Comparison of ENCODE assay signal across 8 cellular contexts in the genomic region with DNA sequence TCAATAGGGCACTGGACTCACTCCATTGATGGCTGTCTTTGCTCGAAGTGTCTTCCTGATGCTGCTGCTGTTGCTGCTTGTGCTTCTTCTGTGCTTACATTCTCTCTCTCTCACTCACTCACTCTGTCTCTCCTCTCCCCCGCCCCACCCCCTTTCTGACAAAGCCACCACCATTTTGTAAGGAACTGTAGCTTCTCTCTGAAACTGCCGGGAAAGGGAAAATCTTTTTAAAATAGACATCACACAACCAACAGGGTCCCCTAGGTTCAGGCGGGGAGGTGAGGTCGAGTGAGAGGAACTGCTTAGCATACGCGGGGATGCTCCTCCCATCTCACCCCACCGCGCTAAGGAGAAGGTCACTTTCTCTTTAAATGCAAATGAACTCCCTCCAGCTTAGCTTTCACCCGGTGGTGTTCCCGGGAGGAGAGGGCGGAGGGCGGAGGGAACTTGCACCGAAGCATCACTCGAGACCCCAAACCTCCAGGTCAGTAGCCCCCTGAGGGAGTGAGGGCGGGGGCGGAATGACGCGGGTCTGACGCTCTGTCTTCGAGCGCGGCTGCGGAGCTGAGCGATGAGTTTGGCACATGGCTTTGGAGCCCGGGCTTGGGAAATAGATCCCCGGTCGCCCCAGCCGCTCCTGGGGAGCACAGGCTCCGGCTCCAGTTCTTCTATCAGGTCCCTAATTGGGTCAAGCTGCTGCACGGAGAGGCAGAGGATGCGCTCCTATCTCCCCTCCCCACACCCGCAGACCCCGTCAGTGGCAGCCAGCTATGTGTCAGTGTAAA. TPM values are rescaled to one million over a fixed set of nuclear protein-coding genes. Genes with fewer than 3 reads are reported as not detected.
DNase-seq lines count a peak whose midpoint lies in the region; ATAC-seq and TF ChIP-seq lines count a peak whose summit lies in the region.

A gene (plus strand): TSS at position 370 of the 785 bp plus-strand sequence. CDS start 1,341 bp downstream, outside the sequence.

- H2AFZ ChIP-seq in SK-N-SH (ENCODE audit: low read depth), result peak within 1 kb of the TSS; percentile 63

- DNase-seq in LoVo (ENCODE audit: low spot score) (peak; percentile 61), SK-N-SH (peak; percentile 86), glutamatergic neuron (peak; percentile 86), occipital lobe (lab: John Stamatoyannopoulos, UW) (peak; percentile 62), upper lobe of left lung (peak; percentile 60 to 86)
- DNase-seq in activated naive CD8-positive, alpha-beta T cell treated with anti-CD3 and anti-CD28 coated beads, Interleukin-2, amount 50 U/mL, for 24 hours, result peak; percentile 72

- H3K79me2 ChIP-seq in SK-N-SH (ENCODE audit: insufficient read depth), result no peaks in the 10 kb centered on the region

- peak within 1 kb of the TSS; percentile 74 for H3K4me3 Mint-ChIP-seq in activated naive CD8-positive, alpha-beta T cell treated with anti-CD3 and anti-CD28 coated beads, Interleukin-2, amount 50 U/mL, for 24 hours
- peak within 1 kb of the TSS; percentile 79 for H3K4me3 Mint-ChIP-seq in glutamatergic neuron (ENCODE audit: unreplicated experiment)

- ATAC-seq in activated naive CD8-positive, alpha-beta T cell treated with anti-CD3 and anti-CD28 coated beads, Interleukin-2, amount 50 U/mL, for 24 hours, result peak; percentile 53
- ATAC-seq in upper lobe of left lung (ENCODE audit: low FRiP score in 2 of 2) (peak; percentile 22 to 73), HG03280 (IDR thresholded peaks at IDR 0.05; ENCODE audit: unreplicated experiment) (no peak)

- H3K27ac Mint-ChIP-seq in activated naive CD8-positive, alpha-beta T cell treated with anti-CD3 and anti-CD28 coated beads, Interleukin-2, amount 50 U/mL, for 24 hours, result peak within 1 kb of the TSS; percentile 84
- peak within 1 kb of the TSS; percentile 90 for H3K27ac Mint-ChIP-seq in glutamatergic neuron (ENCODE audit: unreplicated experiment)

- H3K36me3 Mint-ChIP-seq in activated naive CD8-positive, alpha-beta T cell treated with anti-CD3 and anti-CD28 coated beads, Interleukin-2, amount 50 U/mL, for 24 hours (ENCODE audit: low read depth), result peaks cover 23% of the 10 kb centered on the region
- H3K36me3 Mint-ChIP-seq in glutamatergic neuron (ENCODE audit: unreplicated experiment), result no peaks in the 10 kb centered on the region

- peak within 1 kb of the TSS; percentile 70 for H3K9ac ChIP-seq in SK-N-SH

- H3K27ac ChIP-seq in SK-N-SH (ENCODE audit: low read depth in 2 of 2, low read length in 1 of 2) (peak within 1 kb of the TSS; percentile 77 to 91), upper lobe of left lung (peak within 1 kb of the TSS; percentile 62 to 79 (median 73))

- peak within 1 kb of the TSS; percentile 75 for H3K4me2 ChIP-seq in SK-N-SH

- H3K4me1 Mint-ChIP-seq in activated naive CD8-positive, alpha-beta T cell treated with anti-CD3 and anti-CD28 coated beads, Interleukin-2, amount 50 U/mL, for 24 hours, result peaks cover 61% of the 10 kb centered on the region
- H3K4me1 Mint-ChIP-seq in glutamatergic neuron (ENCODE audit: low read depth, unreplicated experiment), result peaks cover 29% of the 10 kb centered on the region

- H4K20me1 ChIP-seq in SK-N-SH (ENCODE audit: insufficient read depth), result no peaks in the 10 kb centered on the region

- no peak for TF ChIP-seq RAD21 in SK-N-SH (IDR thresholded peaks at IDR 0.05; ENCODE audit: low read length)

- TF ChIP-seq POLR2A in upper lobe of left lung (IDR thresholded peaks at IDR 0.05), result peak in 1 of 4 donors; percentile 26

- POLR2A ChIA-PET in SK-N-SH (lab: Yijun Ruan, JAX), result interaction anchor here (0.8 to 2.2 kb wide), 6 partner anchors 9 to 136 kb away, joined by 3 to 15 read pairs (median 5); a partner anchor contains a TSS

- H3K36me3 ChIP-seq in SK-N-SH (replicated peaks in 1 of 2; ENCODE audit: control insufficient read depth in 1 of 2, insufficient read depth in 2 of 2, low read length in 1 of 2), result peaks cover 11 to 32% of the 10 kb centered on the region in 2 experiments
- H3K36me3 ChIP-seq in upper lobe of left lung, result peaks cover 2 to 25% (median 17%) of the 10 kb centered on the region in 4 donors

- H3K4me1 ChIP-seq in SK-N-SH (ENCODE audit: control insufficient read depth in 1 of 2, insufficient read depth in 2 of 2, low read depth in 1 of 2, low read length in 1 of 2), result peaks cover 22 to 36% of the 10 kb centered on the region in 2 experiments; a peak in 3 of 4 replicates
- H3K4me1 ChIP-seq in upper lobe of left lung, result peaks cover 19 to 36% (median 33%) of the 10 kb centered on the region in 4 donors

- peaks cover 18% of the 10 kb centered on the region for H3F3A ChIP-seq in SK-N-SH (replicated peaks; ENCODE audit: insufficient read depth)

- H3K4me3 ChIP-seq in GM08714 (ENCODE audit: low read length), result peak within 1 kb of the TSS; percentile 65
- H3K4me3 ChIP-seq in SK-N-SH (ENCODE audit: low read depth in 2 of 2, low read length in 1 of 2), result peak within 1 kb of the TSS; percentile 69 to 75
- H3K4me3 ChIP-seq in upper lobe of left lung, result peak within 1 kb of the TSS; percentile 63 to 69 (median 64)

- TF ChIP-seq CTCF in SK-N-SH (IDR thresholded peaks at IDR 0.05), result no peak
- no peak for TF ChIP-seq CTCF in glutamatergic neuron (IDR thresholded peaks at IDR 0.05; ENCODE audit: partially characterized antibody, unreplicated experiment)
- TF ChIP-seq CTCF in upper lobe of left lung (IDR thresholded peaks at IDR 0.05), result no peak

- H3K9me3 ChIP-seq in SK-N-SH (no peaks in the 10 kb centered on the region), upper lobe of left lung (no peaks in the 10 kb centered on the region)

- no peaks in the 10 kb centered on the region for H3K9me2 ChIP-seq in SK-N-SH

- no peaks in the 10 kb centered on the region for H3K27me3 ChIP-seq in SK-N-SH (ENCODE audit: insufficient read depth)
- no peaks in the 10 kb centered on the region for H3K27me3 ChIP-seq in upper lobe of left lung

- WGBS in SK-N-SH (ENCODE audit: low lambda C conversion rate), result 0% methylated on average over 13 of the region's 34 CpGs
- 1% methylated on average over 9 to 34 of the region's 34 CpGs for WGBS in upper lobe of left lung, 2 donors

- TF ChIP-seq EP300 in SK-N-SH (IDR thresholded peaks at IDR 0.05; ENCODE audit: borderline replicate concordance in 1 of 2, low read depth in 1 of 2, low read length in 1 of 2), result no peak
- TF ChIP-seq EP300 in upper lobe of left lung (IDR thresholded peaks at IDR 0.05), result no peak

- no peaks in the 10 kb centered on the region for H3K27me3 Mint-ChIP-seq in activated naive CD8-positive, alpha-beta T cell treated with anti-CD3 and anti-CD28 coated beads, Interleukin-2, amount 50 U/mL, for 24 hours
- peaks cover 14% of the 10 kb centered on the region for H3K27me3 Mint-ChIP-seq in glutamatergic neuron (ENCODE audit: unreplicated experiment)

- H3K9me3 Mint-ChIP-seq in activated naive CD8-positive, alpha-beta T cell treated with anti-CD3 and anti-CD28 coated beads, Interleukin-2, amount 50 U/mL, for 24 hours, result no peaks in the 10 kb centered on the region
- peaks cover 19% of the 10 kb centered on the region for H3K9me3 Mint-ChIP-seq in glutamatergic neuron (ENCODE audit: unreplicated experiment)

- CTCF ChIA-PET in SK-N-SH (lab: Yijun Ruan, JAX), result interaction anchor here (1.3 to 2.1 kb wide), 4 partner anchors 14 to 200 kb away, joined by 3 to 13 read pairs (median 5); a partner anchor contains a TSS

TF ChIP-seq in SK-N-SH, 30 proteins besides CTCF, POLR2A, EP300 and RAD21 (continues in another document):
- TF ChIP-seq RXRA (IDR thresholded peaks at IDR 0.05; ENCODE audit: borderline replicate concordance, low read depth) (no peak), JUND (IDR thresholded peaks at IDR 0.05) (no peak; the same call in 1 of the 2 replicates), NRF1 (IDR thresholded peaks at IDR 0.05; ENCODE audit: low read depth, low read length) (no peak)
- TF ChIP-seq, protein P1, sequence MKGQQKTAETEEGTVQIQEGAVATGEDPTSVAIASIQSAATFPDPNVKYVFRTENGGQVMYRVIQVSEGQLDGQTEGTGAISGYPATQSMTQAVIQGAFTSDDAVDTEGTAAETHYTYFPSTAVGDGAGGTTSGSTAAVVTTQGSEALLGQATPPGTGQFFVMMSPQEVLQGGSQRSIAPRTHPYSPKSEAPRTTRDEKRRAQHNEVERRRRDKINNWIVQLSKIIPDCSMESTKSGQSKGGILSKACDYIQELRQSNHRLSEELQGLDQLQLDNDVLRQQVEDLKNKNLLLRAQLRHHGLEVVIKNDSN (IDR thresholded peaks at IDR 0.05; ENCODE audit: borderline replicate concordance, low read depth), result no peak
- TF ChIP-seq, protein P2, sequence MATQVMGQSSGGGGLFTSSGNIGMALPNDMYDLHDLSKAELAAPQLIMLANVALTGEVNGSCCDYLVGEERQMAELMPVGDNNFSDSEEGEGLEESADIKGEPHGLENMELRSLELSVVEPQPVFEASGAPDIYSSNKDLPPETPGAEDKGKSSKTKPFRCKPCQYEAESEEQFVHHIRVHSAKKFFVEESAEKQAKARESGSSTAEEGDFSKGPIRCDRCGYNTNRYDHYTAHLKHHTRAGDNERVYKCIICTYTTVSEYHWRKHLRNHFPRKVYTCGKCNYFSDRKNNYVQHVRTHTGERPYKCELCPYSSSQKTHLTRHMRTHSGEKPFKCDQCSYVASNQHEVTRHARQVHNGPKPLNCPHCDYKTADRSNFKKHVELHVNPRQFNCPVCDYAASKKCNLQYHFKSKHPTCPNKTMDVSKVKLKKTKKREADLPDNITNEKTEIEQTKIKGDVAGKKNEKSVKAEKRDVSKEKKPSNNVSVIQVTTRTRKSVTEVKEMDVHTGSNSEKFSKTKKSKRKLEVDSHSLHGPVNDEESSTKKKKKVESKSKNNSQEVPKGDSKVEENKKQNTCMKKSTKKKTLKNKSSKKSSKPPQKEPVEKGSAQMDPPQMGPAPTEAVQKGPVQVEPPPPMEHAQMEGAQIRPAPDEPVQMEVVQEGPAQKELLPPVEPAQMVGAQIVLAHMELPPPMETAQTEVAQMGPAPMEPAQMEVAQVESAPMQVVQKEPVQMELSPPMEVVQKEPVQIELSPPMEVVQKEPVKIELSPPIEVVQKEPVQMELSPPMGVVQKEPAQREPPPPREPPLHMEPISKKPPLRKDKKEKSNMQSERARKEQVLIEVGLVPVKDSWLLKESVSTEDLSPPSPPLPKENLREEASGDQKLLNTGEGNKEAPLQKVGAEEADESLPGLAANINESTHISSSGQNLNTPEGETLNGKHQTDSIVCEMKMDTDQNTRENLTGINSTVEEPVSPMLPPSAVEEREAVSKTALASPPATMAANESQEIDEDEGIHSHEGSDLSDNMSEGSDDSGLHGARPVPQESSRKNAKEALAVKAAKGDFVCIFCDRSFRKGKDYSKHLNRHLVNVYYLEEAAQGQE (IDR thresholded peaks at IDR 0.05; ENCODE audit: low read depth, low read length), result no peak
- TF ChIP-seq, protein P3, sequence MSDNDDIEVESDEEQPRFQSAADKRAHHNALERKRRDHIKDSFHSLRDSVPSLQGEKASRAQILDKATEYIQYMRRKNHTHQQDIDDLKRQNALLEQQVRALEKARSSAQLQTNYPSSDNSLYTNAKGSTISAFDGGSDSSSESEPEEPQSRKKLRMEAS (IDR thresholded peaks at IDR 0.05; ENCODE audit: low read depth), result peak; percentile 93

RNA-seq across cellular contexts. Expression of the gene that starts here (rescaled TPM):
- polyA plus RNA-seq in SK-N-SH (2012; rRNA removed), result 18.8 and 26.3 TPM in 2 replicates
- 17.7 and 20.0 TPM in 2 replicates for polyA plus RNA-seq in SK-N-SH (2012; cell fraction: cytosol; rRNA removed)
- 15.6 and 22.9 TPM in 2 replicates for polyA plus RNA-seq in SK-N-SH (2012; cell fraction: nucleus; rRNA removed)
- total RNA-seq in glutamatergic neuron (ENCODE audit: unreplicated experiment) (34.4 TPM), occipital lobe (31.7 TPM), upper lobe of left lung (1 to 10 TPM in 5 of 6 donors, under 1 TPM in 1; 0.98 to 4.2 (median 3.2) TPM)
